ENCODE assay signal across 14 cellular contexts in genomic region chr11:845872-846271, GRCh38. TPM values are rescaled to one million over a fixed set of nuclear protein-coding genes. Genes with fewer than 3 reads are reported as not detected.
DNase-seq lines count a peak whose midpoint lies in the region; ATAC-seq and TF ChIP-seq lines count a peak whose summit lies in the region.
"Had no signal": no experiment of that assay in that cellular context is flagged by ENCODE, and none has a peak within 500 bp of the region (broad histone marks: within the 10 kb centered on the region; RNA-seq: fewer than 3 reads in every experiment).

No MANE protein-coding gene starts in this region.

- no peak for TF ChIP-seq POLR2A in breast epithelium (IDR thresholded peaks at IDR 0.05)
- TF ChIP-seq POLR2A in upper lobe of left lung (IDR thresholded peaks at IDR 0.05) = no peak
- TF ChIP-seq POLR2A in Peyer's patch (IDR thresholded peaks at IDR 0.05) = no peak

- no peak for ATAC-seq in heart right ventricle
- ATAC-seq in Right ventricle myocardium inferior = no peak
- no peak for ATAC-seq in upper lobe of left lung (ENCODE audit: low FRiP score in 2 of 2)
- ATAC-seq in T-cell (replicated peaks in 1 of 4) = no peak
- ATAC-seq in HG03442 (IDR thresholded peaks at IDR 0.05; ENCODE audit: unreplicated experiment) = no peak
- ATAC-seq: stimulated activated naive CD8-positive, alpha-beta T cell treated with anti-CD3 and anti-CD28 coated beads, Interleukin-15, amount 100 ng/mL, for 72 hours had no signal

- H3K4me3 Mint-ChIP-seq in nephron (peak overlapping the region; percentile 46 to 71 (median 59)), T-cell (no peak overlapping the region)

- 48 to 55% methylated on average over 6 of the region's 6 CpGs for WGBS in heart right ventricle, 2 donors
- WGBS in upper lobe of left lung, 2 donors = 30% methylated on average over 2 of the region's 6 CpGs; no CpG with 5 or more reads in 1 of the 2 donors

- H3K4me1 Mint-ChIP-seq in nephron (peaks cover 21% of the 10 kb centered on the region), T-cell (peaks cover 12 to 27% (median 18%) of the 10 kb centered on the region in 3 donors)

- peaks cover 0 to 16% (median under 1%) of the 10 kb centered on the region in 9 donors for H3K36me3 ChIP-seq in heart right ventricle
- H3K36me3 ChIP-seq in breast epithelium = no peaks in the 10 kb centered on the region
- peaks cover 0 to 11% (median 8%) of the 10 kb centered on the region in 4 donors for H3K36me3 ChIP-seq in upper lobe of left lung
- no peaks in the 10 kb centered on the region for H3K36me3 ChIP-seq in Peyer's patch

- H3K27ac Mint-ChIP-seq in nephron = peak overlapping the region; percentile 74 to 90 (median 78)
- H3K27ac Mint-ChIP-seq in T-cell = no peak overlapping the region

- peak overlapping the region in 9 of 10 donors; percentile 94 to 100 (median 98) for H3K27ac ChIP-seq in heart right ventricle
- H3K27ac ChIP-seq in breast epithelium = peak overlapping the region; percentile 94 to 98
- peak overlapping the region; percentile 93 to 97 (median 94) for H3K27ac ChIP-seq in upper lobe of left lung
- peak overlapping the region in 2 of 4 donors; percentile 89 to 96 for H3K27ac ChIP-seq in Peyer's patch

- H3K27me3 ChIP-seq in heart right ventricle = peaks cover 0 to 28% (median 0%) of the 10 kb centered on the region in 7 donors
- H3K27me3 ChIP-seq in breast epithelium = no peaks in the 10 kb centered on the region
- peaks cover 0 to 4% (median 0%) of the 10 kb centered on the region in 4 donors for H3K27me3 ChIP-seq in upper lobe of left lung
- H3K27me3 ChIP-seq in Peyer's patch = peaks cover 0 to 10% of the 10 kb centered on the region in 2 donors

- peaks cover 41 to 81% (median 73%) of the 10 kb centered on the region in 9 donors for H3K4me1 ChIP-seq in heart right ventricle
- H3K4me1 ChIP-seq in breast epithelium = peaks cover 28 to 29% of the 10 kb centered on the region in 2 donors
- peaks cover 48 to 90% (median 70%) of the 10 kb centered on the region in 4 donors for H3K4me1 ChIP-seq in upper lobe of left lung
- H3K4me1 ChIP-seq in Peyer's patch = peaks cover 10 to 70% (median 35%) of the 10 kb centered on the region in 4 donors

- H3K36me3 Mint-ChIP-seq in nephron (ENCODE audit: low read depth) (peaks cover under 1% of the 10 kb centered on the region), T-cell (no peaks in the 10 kb centered on the region)

- TF ChIP-seq CTCF in heart right ventricle (IDR thresholded peaks at IDR 0.05) (no peak), breast epithelium (IDR thresholded peaks at IDR 0.05) (no peak), nephron (IDR thresholded peaks at IDR 0.05; ENCODE audit: unreplicated experiment in 3 of 3) (no peak), upper lobe of left lung (IDR thresholded peaks at IDR 0.05) (no peak), Peyer's patch (IDR thresholded peaks at IDR 0.05) (no peak)

- intact Hi-C loops in heart right ventricle (cut with DNase I) (loop anchor here in 6 of 10 donors (2.0 to 5.0 kb wide), 5 partner anchors 61 to 206 kb away; partner anchors contain the start of genes AP2A2 (in 1 of the 6) and CHID1 (in 1 of the 6)), Right ventricle myocardium inferior (cut with DNase I) (no loop called here), breast epithelium (cut with DNase I; ENCODE audit: low total_unique reads) (loop anchor here (5.0 kb wide), 1 partner anchor 66 kb away; the partner anchor contains the start of gene CHID1)

- H3K27me3 Mint-ChIP-seq in nephron (ENCODE audit: low read depth) (no peaks in the 10 kb centered on the region), T-cell (peaks cover 0 to 2% of the 10 kb centered on the region in 2 donors)

- DNase-seq in heart right ventricle (no peak), Right ventricle myocardium inferior (ENCODE audit: missing footprints) (no peak), breast epithelium (ENCODE audit: low spot score in 2 of 2) (no peak), upper lobe of left lung (no peak), Peyer's patch (no peak), T-cell (no peak)
- DNase-seq: amniotic stem cell; DMS153; NCI-H226; stimulated activated CD4-positive, alpha-beta T cell treated with anti-CD3 and anti-CD28 coated beads, Interleukin-4, amount 100 ng/mL, for 1 hour; stimulated activated naive CD8-positive, alpha-beta T cell treated with anti-CD3 and anti-CD28 coated beads, Interleukin-15, amount 100 ng/mL, for 72 hours had no signal

- CTCF ChIA-PET in T-cell (lab: Charles Lee) = no interaction called here

- no peaks in the 10 kb centered on the region for H3K9me3 Mint-ChIP-seq in nephron
- no peaks in the 10 kb centered on the region for H3K9me3 Mint-ChIP-seq in T-cell
- H3K9me3 Mint-ChIP-seq: stimulated activated naive CD8-positive, alpha-beta T cell treated with anti-CD3 and anti-CD28 coated beads, Interleukin-15, amount 100 ng/mL, for 72 hours had no signal

- H3K9me3 ChIP-seq in heart right ventricle (no peaks in the 10 kb centered on the region), breast epithelium (no peaks in the 10 kb centered on the region), upper lobe of left lung (no peaks in the 10 kb centered on the region), Peyer's patch (no peaks in the 10 kb centered on the region)

- no peak for TF ChIP-seq EP300 in upper lobe of left lung (IDR thresholded peaks at IDR 0.05)

- H3K4me3 ChIP-seq in heart right ventricle (no peak overlapping the region), breast epithelium (peak overlapping the region in 1 of 3 donors; percentile 83), upper lobe of left lung (peak overlapping the region in 1 of 4 donors; percentile 63), Peyer's patch (no peak overlapping the region)

- POLR2A ChIA-PET in T-cell (lab: Charles Lee) = no interaction called here

RNA-seq across cellular contexts. Expression of gene TSPAN4, which starts 3.2 kb away (rescaled TPM):
- total RNA-seq in heart right ventricle (10 to 100 TPM; 22.2 to 46.4 (median 26.9) TPM), Right ventricle myocardium inferior (43.8 TPM), breast epithelium (100 to 1,000 TPM in 2 of 3 donors, 10 to 100 TPM in 1; 72.4 to 217 (median 107) TPM), upper lobe of left lung (100 to 1,000 TPM in 5 of 6 donors, 10 to 100 TPM in 1; 91.3 to 181 (median 169) TPM), Peyer's patch (10 to 100 TPM; 20.0 to 52.1 (median 38.4) TPM), T-cell (1 to 10 TPM; 3.1 to 5.8 (median 4.4) TPM)
- polyA plus RNA-seq in heart right ventricle = 10 to 100 TPM; 44.4 to 66.5 TPM

RNA-seq across cellular contexts. Expression of gene POLR2L, which starts 3.5 kb away (rescaled TPM):
- total RNA-seq in heart right ventricle = 100 to 1,000 TPM; 194 to 279 (median 234) TPM
- 100 to 1,000 TPM; 148 to 279 TPM for polyA plus RNA-seq in heart right ventricle
- 298 TPM for total RNA-seq in Right ventricle myocardium inferior
- 100 to 1,000 TPM in 1 of 3 donors, 10 to 100 TPM in 2; 51.8 to 126 (median 96.7) TPM for total RNA-seq in breast epithelium
- total RNA-seq in upper lobe of left lung = 100 to 1,000 TPM in 3 of 6 donors, 10 to 100 TPM in 3; 34.1 to 168 (median 102) TPM
- total RNA-seq in Peyer's patch = 10 to 100 TPM; 37.8 to 67.1 (median 44.8) TPM
- 10 to 100 TPM; 34.2 to 73.9 (median 68.7) TPM for total RNA-seq in T-cell

RNA-seq across cellular contexts. Expression of gene CD151, which starts 13.1 kb away (rescaled TPM):
- total RNA-seq in heart right ventricle = 100 to 1,000 TPM; 286 to 668 (median 466) TPM
- polyA plus RNA-seq in heart right ventricle = 100 to 1,000 TPM; 444 to 684 TPM
- total RNA-seq in Right ventricle myocardium inferior = 462 TPM
- total RNA-seq in breast epithelium = 100 to 1,000 TPM; 209 to 847 (median 343) TPM
- 100 to 1,000 TPM; 179 to 545 (median 421) TPM for total RNA-seq in upper lobe of left lung
- total RNA-seq in Peyer's patch = 100 to 1,000 TPM; 102 to 277 (median 237) TPM
- total RNA-seq in T-cell = 10 to 100 TPM; 14.9 to 28.2 (median 25.6) TPM

RNA-seq across cellular contexts. Expression of gene CRACR2B, which starts 18.2 kb away (rescaled TPM):
- total RNA-seq in heart right ventricle (10 to 100 TPM; 11.4 to 23.0 (median 17.0) TPM), Right ventricle myocardium inferior (24.3 TPM), breast epithelium (100 to 1,000 TPM in 1 of 3 donors, 10 to 100 TPM in 2; 14.7 to 152 (median 86.2) TPM), upper lobe of left lung (100 to 1,000 TPM in 1 of 6 donors, 10 to 100 TPM in 5; 29.0 to 157 (median 41.4) TPM), Peyer's patch (100 to 1,000 TPM in 3 of 4 donors, 10 to 100 TPM in 1; 44.0 to 175 (median 110) TPM), T-cell (1 to 10 TPM; 1.4 to 2.9 (median 1.5) TPM)
- polyA plus RNA-seq in heart right ventricle = 10 to 100 TPM; 11.5 to 72.3 TPM
- total RNA-seq: A172 had no signal

RNA-seq across cellular contexts. Expression of gene PNPLA2, which starts 27.2 kb away (rescaled TPM):
- total RNA-seq in heart right ventricle (100 to 1,000 TPM; 183 to 359 (median 251) TPM), Right ventricle myocardium inferior (321 TPM), breast epithelium (100 to 1,000 TPM; 103 to 266 (median 109) TPM), upper lobe of left lung (100 to 1,000 TPM in 4 of 6 donors, 10 to 100 TPM in 2; 74.5 to 303 (median 164) TPM), Peyer's patch (100 to 1,000 TPM in 3 of 4 donors, 10 to 100 TPM in 1; 71.8 to 254 (median 163) TPM), T-cell (100 to 1,000 TPM; 172 to 212 (median 206) TPM)
- polyA plus RNA-seq in heart right ventricle = 100 to 1,000 TPM; 114 to 148 TPM

Comparison
In these comparisons a context has a peak if more than half of its experiments do, and no peak if none do; other contexts are left out.
1. H3K27ac Mint-ChIP-seq: peak in nephron (3 of 3); none in T-cell (0 of 2).
2. H3K4me3 Mint-ChIP-seq: peak in nephron (3 of 3); none in T-cell (0 of 3).